ENCODE assay signal across 1 cellular context in genomic region chr22:31753634-31754471, GRCh38.
TF ChIP-seq lines count a peak whose summit lies in the region.

Gene DEPDC5 (plus strand): TSS chr22:31754019. CDS start chr22:31754922, 903 bp downstream.

TF ChIP-seq in HEK293, 187 proteins besides CTCF, POLR2A, EP300 and RAD21 (continued from another document and continues in another):
- TF ChIP-seq PRDM10 (tag by site-specific recombination; IDR thresholded peaks at IDR 0.05) (no peak), INSM2 (tag by site-specific recombination; IDR thresholded peaks at IDR 0.05) (no peak), WT1 (tag by site-specific recombination; IDR thresholded peaks at IDR 0.05) (0 out of 2 replicates have a peak, but pooled peaks have one; percentile 13), ZNF280D (tag by site-specific recombination; IDR thresholded peaks at IDR 0.05) (peak; percentile 85; the same call in 1 of the 2 replicates), FEZF1 (tag by site-specific recombination; IDR thresholded peaks at IDR 0.05) (no peak), SP3 (tag by site-specific recombination; IDR thresholded peaks at IDR 0.05) (peak; percentile 96), KLF8 (tag by site-specific recombination; IDR thresholded peaks at IDR 0.05) (peak; percentile 95), ZSCAN5A (tag by site-specific recombination; IDR thresholded peaks at IDR 0.05) (0 out of 2 replicates have a peak, but pooled peaks have one; percentile 43), ZNF639 (tag by site-specific recombination; IDR thresholded peaks at IDR 0.05) (no peak), ZNF16 (tag by site-specific recombination; IDR thresholded peaks at IDR 0.05; ENCODE audit: low read depth) (no peak), ZNF274 (IDR thresholded peaks at IDR 0.05; ENCODE audit: low read length) (no peak), ZNF274 (tag by site-specific recombination; IDR thresholded peaks at IDR 0.05; ENCODE audit: borderline replicate concordance) (no peak), KLF17 (tag by site-specific recombination; IDR thresholded peaks at IDR 0.05) (peak; percentile 80), SALL2 (tag by site-specific recombination; IDR thresholded peaks at IDR 0.05; ENCODE audit: borderline replicate concordance) (no peak), RBAK (tag by site-specific recombination; IDR thresholded peaks at IDR 0.05) (no peak), ZBTB11 (tag by site-specific recombination; conservative IDR thresholded peaks at IDR 0.05; ENCODE audit: low read depth) (peak; percentile 60; the same call in 1 of the 2 replicates), HIC1 (tag by site-specific recombination; IDR thresholded peaks at IDR 0.05) (peak; percentile 36; the same call in 1 of the 2 replicates), ZNF10 (tag by site-specific recombination; IDR thresholded peaks at IDR 0.05) (no peak), PATZ1 (tag by site-specific recombination; IDR thresholded peaks at IDR 0.05) (0 out of 2 replicates have a peak, but pooled peaks have one; percentile 69), ZNF350 (tag by site-specific recombination; IDR thresholded peaks at IDR 0.05) (no peak), ZBTB26 (tag by site-specific recombination; optimal IDR thresholded peaks at IDR 0.05) (peak; percentile 86), MZF1 (tag by site-specific recombination; IDR thresholded peaks at IDR 0.05; ENCODE audit: borderline replicate concordance) (peak; percentile 88), ZNF398 (tag by site-specific recombination; IDR thresholded peaks at IDR 0.05) (peak; percentile 70), ZNF785 (tag by site-specific recombination; IDR thresholded peaks at IDR 0.05) (peak; percentile 54; the same call in 1 of the 2 replicates), KLF1 (tag by site-specific recombination; IDR thresholded peaks at IDR 0.05) (peak; percentile 42), HOXC10 (CRISPR knock-in tag; IDR thresholded peaks at IDR 0.05) (no peak), ZNF24 (tag by site-specific recombination; IDR thresholded peaks at IDR 0.05) (peak; percentile 57), KLF10 (tag by site-specific recombination; IDR thresholded peaks at IDR 0.05) (peak; percentile 97)
